Comparison of ENCODE assay signal across 15 cellular contexts in genomic region chr7:7105800-7106582, GRCh38.
"Had no signal": no experiment of that assay in that cellular context is flagged by ENCODE, and none has a peak within 500 bp of the region (broad histone marks: within the 10 kb centered on the region; RNA-seq: fewer than 3 reads in every experiment).

No MANE protein-coding gene starts in this region.

- H3K4me3 Mint-ChIP-seq: activated CD4-positive, alpha-beta memory T cell treated with anti-CD3 and anti-CD28 coated beads, Interleukin-2, amount 10 ng/mL, durations not matched to agents 7 days and 5 days; natural killer cell; stimulated activated memory B cell treated with anti-CD40 and anti-IgM and Interleukin-4, amounts not matched to agents 10 μg/mL and 1 μg/mL and 100 μg/mL, for 72 hours; T-helper 1 cell treated with Interleukin-12 subunit alpha and Interleukin-12 subunit beta and Interleukin-4 antibody, amounts not matched to agents 30 μg/mL and 1 μg/mL, for 36 hours had no signal

- H3K9me3 Mint-ChIP-seq: natural killer cell; stimulated activated memory B cell treated with anti-CD40 and anti-IgM and Interleukin-4, amounts not matched to agents 10 μg/mL and 1 μg/mL and 100 μg/mL, for 72 hours had no signal

- ATAC-seq: natural killer cell; right lobe of liver; stimulated activated memory B cell treated with anti-CD40 and anti-IgM and Interleukin-4, amounts not matched to agents 10 μg/mL and 1 μg/mL and 100 μg/mL, for 72 hours had no signal

- H3K27me3 ChIP-seq: colonic mucosa, spleen, transverse colon had no signal

- H3K4me1 Mint-ChIP-seq: natural killer cell had no signal

- H3K9me3 ChIP-seq: colonic mucosa, prostate gland, right lobe of liver had no signal

- H3K36me3 ChIP-seq: colonic mucosa, prostate gland, right lobe of liver, spleen had no signal

- H3K4me1 ChIP-seq: colonic mucosa, prostate gland, right lobe of liver had no signal

- H3K27me3 Mint-ChIP-seq: activated CD4-positive, alpha-beta memory T cell treated with anti-CD3 and anti-CD28 coated beads, Interleukin-2, amount 10 ng/mL, durations not matched to agents 7 days and 5 days; stimulated activated memory B cell treated with anti-CD40 and anti-IgM and Interleukin-4, amounts not matched to agents 10 μg/mL and 1 μg/mL and 100 μg/mL, for 72 hours had no signal

- H3K27ac Mint-ChIP-seq: activated CD4-positive, alpha-beta memory T cell treated with anti-CD3 and anti-CD28 coated beads, Interleukin-2, amount 10 ng/mL, durations not matched to agents 7 days and 5 days; natural killer cell; stimulated activated memory B cell treated with anti-CD40 and anti-IgM and Interleukin-4, amounts not matched to agents 10 μg/mL and 1 μg/mL and 100 μg/mL, for 72 hours; T-helper 1 cell treated with Interleukin-12 subunit alpha and Interleukin-12 subunit beta and Interleukin-4 antibody, amounts not matched to agents 30 μg/mL and 1 μg/mL, for 36 hours had no signal

- DNase-seq: activated CD4-positive, alpha-beta memory T cell treated with anti-CD3 and anti-CD28 coated beads, Interleukin-2, amount 10 ng/mL, durations not matched to agents 7 days and 5 days; activated CD4-positive, CD25-positive, alpha-beta regulatory T cell treated with anti-CD3 and anti-CD28 coated beads, Interleukin-2, amount 50 U/mL, for 72 hours; colonic mucosa; effector CD4-positive, alpha-beta T cell; natural killer cell; nucleus accumbens; right lobe of liver; spleen; stimulated activated CD4-positive, alpha-beta T cell treated with anti-CD3 and anti-CD28 coated beads, Interleukin-1b, Interleukin-23, amount 100 ng/mL, for 48 hours; transverse colon had no signal

- H3K27ac ChIP-seq: colonic mucosa, prostate gland, right lobe of liver, SK-N-MC, spleen, transverse colon had no signal

- H3K4me3 ChIP-seq: colonic mucosa, lung, prostate gland, right lobe of liver, SK-N-MC, spleen, transverse colon had no signal
